ENCODE assay signal across 2 cellular contexts in the genomic region with DNA sequence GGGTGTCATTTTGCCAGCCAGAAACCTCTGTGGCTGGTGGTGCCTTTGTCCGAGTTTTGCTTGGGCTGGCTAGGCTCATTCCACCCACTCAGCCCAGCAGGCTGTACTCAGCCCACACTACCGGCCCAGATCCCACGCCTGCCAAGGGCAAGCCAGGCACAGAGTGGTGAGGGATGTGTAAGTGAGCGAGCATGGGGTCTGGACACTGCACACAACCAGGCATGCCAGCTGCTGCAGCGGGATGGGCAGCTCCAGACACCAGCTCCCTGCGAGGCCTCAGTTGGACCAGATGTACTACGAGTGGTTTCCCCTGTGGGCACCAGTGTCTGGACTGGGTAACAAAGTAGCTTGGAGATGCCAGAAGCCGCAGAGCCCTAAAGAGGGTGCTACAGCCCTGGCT.
TF ChIP-seq lines count a peak whose summit lies in the region.

No MANE protein-coding gene starts in this region.

TF ChIP-seq in GM23338, 12 proteins besides CTCF, POLR2A, EP300 and RAD21 (continued from another document):
- TF ChIP-seq ZNF331 (CRISPR knock-in tag; IDR thresholded peaks at IDR 0.05; ENCODE audit: low read depth) (no peak), POLR2AphosphoS5 (IDR thresholded peaks at IDR 0.05; ENCODE audit: low read depth) (no peak), STAT1 (IDR thresholded peaks at IDR 0.05; ENCODE audit: unreplicated experiment) (no peak), CREB1 (CRISPR knock-in tag; IDR thresholded peaks at IDR 0.05; ENCODE audit: low read depth) (no peak)
- TF ChIP-seq, protein P1, sequence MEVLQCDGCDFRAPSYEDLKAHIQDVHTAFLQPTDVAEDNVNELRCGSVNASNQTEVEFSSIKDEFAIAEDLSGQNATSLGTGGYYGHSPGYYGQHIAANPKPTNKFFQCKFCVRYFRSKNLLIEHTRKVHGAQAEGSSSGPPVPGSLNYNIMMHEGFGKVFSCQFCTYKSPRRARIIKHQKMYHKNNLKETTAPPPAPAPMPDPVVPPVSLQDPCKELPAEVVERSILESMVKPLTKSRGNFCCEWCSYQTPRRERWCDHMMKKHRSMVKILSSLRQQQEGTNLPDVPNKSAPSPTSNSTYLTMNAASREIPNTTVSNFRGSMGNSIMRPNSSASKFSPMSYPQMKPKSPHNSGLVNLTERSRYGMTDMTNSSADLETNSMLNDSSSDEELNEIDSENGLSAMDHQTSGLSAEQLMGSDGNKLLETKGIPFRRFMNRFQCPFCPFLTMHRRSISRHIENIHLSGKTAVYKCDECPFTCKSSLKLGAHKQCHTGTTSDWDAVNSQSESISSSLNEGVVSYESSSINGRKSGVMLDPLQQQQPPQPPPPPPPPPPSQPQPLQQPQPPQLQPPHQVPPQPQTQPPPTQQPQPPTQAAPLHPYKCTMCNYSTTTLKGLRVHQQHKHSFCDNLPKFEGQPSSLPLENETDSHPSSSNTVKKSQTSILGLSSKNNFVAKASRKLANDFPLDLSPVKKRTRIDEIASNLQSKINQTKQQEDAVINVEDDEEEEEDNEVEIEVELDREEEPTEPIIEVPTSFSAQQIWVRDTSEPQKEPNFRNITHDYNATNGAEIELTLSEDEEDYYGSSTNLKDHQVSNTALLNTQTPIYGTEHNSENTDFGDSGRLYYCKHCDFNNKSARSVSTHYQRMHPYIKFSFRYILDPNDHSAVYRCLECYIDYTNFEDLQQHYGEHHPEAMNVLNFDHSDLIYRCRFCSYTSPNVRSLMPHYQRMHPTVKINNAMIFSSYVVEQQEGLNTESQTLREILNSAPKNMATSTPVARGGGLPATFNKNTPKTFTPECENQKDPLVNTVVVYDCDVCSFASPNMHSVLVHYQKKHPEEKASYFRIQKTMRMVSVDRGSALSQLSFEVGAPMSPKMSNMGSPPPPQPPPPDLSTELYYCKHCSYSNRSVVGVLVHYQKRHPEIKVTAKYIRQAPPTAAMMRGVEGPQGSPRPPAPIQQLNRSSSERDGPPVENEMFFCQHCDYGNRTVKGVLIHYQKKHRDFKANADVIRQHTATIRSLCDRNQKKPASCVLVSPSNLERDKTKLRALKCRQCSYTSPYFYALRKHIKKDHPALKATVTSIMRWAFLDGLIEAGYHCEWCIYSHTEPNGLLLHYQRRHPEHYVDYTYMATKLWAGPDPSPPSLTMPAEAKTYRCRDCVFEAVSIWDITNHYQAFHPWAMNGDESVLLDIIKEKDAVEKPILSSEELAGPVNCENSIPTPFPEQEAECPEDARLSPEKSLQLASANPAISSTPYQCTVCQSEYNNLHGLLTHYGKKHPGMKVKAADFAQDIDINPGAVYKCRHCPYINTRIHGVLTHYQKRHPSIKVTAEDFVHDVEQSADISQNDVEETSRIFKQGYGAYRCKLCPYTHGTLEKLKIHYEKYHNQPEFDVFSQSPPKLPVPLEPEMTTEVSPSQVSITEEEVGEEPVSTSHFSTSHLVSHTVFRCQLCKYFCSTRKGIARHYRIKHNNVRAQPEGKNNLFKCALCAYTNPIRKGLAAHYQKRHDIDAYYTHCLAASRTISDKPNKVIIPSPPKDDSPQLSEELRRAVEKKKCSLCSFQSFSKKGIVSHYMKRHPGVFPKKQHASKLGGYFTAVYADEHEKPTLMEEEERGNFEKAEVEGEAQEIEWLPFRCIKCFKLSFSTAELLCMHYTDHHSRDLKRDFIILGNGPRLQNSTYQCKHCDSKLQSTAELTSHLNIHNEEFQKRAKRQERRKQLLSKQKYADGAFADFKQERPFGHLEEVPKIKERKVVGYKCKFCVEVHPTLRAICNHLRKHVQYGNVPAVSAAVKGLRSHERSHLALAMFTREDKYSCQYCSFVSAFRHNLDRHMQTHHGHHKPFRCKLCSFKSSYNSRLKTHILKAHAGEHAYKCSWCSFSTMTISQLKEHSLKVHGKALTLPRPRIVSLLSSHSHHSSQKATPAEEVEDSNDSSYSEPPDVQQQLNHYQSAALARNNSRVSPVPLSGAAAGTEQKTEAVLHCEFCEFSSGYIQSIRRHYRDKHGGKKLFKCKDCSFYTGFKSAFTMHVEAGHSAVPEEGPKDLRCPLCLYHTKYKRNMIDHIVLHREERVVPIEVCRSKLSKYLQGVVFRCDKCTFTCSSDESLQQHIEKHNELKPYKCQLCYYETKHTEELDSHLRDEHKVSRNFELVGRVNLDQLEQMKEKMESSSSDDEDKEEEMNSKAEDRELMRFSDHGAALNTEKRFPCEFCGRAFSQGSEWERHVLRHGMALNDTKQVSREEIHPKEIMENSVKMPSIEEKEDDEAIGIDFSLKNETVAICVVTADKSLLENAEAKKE (CRISPR knock-in tag; IDR thresholded peaks at IDR 0.05), result no peak

TF ChIP-seq in HEK293, 187 proteins besides CTCF, POLR2A, EP300 and RAD21 (continued from another document):
- TF ChIP-seq ZBTB48 (tag by site-specific recombination; IDR thresholded peaks at IDR 0.05), result no peak
- TF ChIP-seq, protein P2, sequence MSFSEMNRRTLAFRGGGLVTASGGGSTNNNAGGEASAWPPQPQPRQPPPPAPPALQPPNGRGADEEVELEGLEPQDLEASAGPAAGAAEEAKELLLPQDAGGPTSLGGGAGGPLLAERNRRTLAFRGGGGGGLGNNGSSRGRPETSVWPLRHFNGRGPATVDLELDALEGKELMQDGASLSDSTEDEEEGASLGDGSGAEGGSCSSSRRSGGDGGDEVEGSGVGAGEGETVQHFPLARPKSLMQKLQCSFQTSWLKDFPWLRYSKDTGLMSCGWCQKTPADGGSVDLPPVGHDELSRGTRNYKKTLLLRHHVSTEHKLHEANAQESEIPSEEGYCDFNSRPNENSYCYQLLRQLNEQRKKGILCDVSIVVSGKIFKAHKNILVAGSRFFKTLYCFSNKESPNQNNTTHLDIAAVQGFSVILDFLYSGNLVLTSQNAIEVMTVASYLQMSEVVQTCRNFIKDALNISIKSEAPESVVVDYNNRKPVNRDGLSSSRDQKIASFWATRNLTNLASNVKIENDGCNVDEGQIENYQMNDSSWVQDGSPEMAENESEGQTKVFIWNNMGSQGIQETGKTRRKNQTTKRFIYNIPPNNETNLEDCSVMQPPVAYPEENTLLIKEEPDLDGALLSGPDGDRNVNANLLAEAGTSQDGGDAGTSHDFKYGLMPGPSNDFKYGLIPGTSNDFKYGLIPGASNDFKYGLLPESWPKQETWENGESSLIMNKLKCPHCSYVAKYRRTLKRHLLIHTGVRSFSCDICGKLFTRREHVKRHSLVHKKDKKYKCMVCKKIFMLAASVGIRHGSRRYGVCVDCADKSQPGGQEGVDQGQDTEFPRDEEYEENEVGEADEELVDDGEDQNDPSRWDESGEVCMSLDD (tag by site-specific recombination; IDR thresholded peaks at IDR 0.05), result no peak
